In genomic region chr5:115842952-115843351, GRCh38 we compare ENCODE assay signal across 1 cellular context.
TF ChIP-seq lines count a peak whose summit lies in the region.

No MANE protein-coding gene starts in this region.

TF ChIP-seq in HCT116, 20 proteins besides CTCF, POLR2A, EP300 and RAD21 (continued from another document):
- TF ChIP-seq EZH2phosphoT487 (IDR thresholded peaks at IDR 0.05; ENCODE audit: borderline replicate concordance), result no peak
- TF ChIP-seq EGR1 (IDR thresholded peaks at IDR 0.05; ENCODE audit: low read depth), result no peak
